In the genomic region with DNA sequence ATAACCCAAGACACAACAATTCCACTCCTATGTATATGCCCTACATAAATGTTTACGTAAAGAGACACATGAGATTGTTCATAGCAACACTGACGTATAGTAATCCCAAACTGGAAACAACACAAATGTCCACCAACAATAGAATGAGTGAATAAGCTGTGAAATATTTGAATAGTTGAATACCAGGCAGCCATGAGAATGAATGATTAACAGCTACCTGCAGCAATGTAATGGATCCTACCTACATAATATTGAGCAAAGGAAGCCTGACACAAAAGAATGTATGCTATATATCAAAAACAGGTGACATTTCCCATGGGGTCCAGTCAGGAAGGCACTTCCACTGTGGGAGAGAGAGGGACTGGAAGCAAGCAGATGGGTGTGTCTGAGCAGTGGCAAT, we compare ENCODE assay signal across 28 cellular contexts.
"Had no signal": no experiment of that assay in that cellular context is flagged by ENCODE, and none has a peak within 500 bp of the region (broad histone marks: within the 10 kb centered on the region; RNA-seq: fewer than 3 reads in every experiment).

No MANE protein-coding gene starts in this region.

- DNase-seq: activated CD4-positive, alpha-beta T cell treated with anti-CD3 and anti-CD28 coated beads for 48 hours; activated CD4-positive, alpha-beta T cell treated with anti-CD3 and anti-CD28 coated beads, Interleukin-2, amount 50 U/mL, for 4 hours; activated CD4-positive, CD25-positive, alpha-beta regulatory T cell treated with anti-CD3 and anti-CD28 coated beads, Interleukin-2, amount 50 U/mL, for 72 hours; activated CD8-positive, alpha-beta memory T cell treated with anti-CD3 and anti-CD28 coated beads, Interleukin-2, amount 50 U/mL, for 48 hours; activated CD8-positive, alpha-beta T cell treated with anti-CD3 and anti-CD28 coated beads, Interleukin-2, amount 10 ng/mL, durations not matched to agents 7 days and 5 days; activated gamma-delta T cell; activated naive CD4-positive, alpha-beta T cell treated with anti-CD3 and anti-CD28 coated beads for 36 hours; activated T-cell treated with anti-CD3 and anti-CD28 coated beads, Interleukin-2, amount 50 U/mL, for 1 hour; amygdala; IMR-90; NCI-H1092 treated with DMSO at 0.1 percent for 48 hours; NCI-H1417 treated with DMSO at 0.1 percent for 48 hours; NCI-H1694; NCI-H2029; NCI-H345; NCI-H510A; NCI-H526 treated with DMSO at 0.1 percent for 48 hours; NCI-H82; NK-92 treated with Interleukin-12 subunit alpha and Interleukin-12 subunit beta, amount 100 ng/mL, for 24 hours; Peyer's patch; SHP77; T-helper 17 cell; T-helper 9 cell had no signal

- H3K4me1 Mint-ChIP-seq: WTC11 had no signal

- H3K27me3 Mint-ChIP-seq: activated naive CD8-positive, alpha-beta T cell had no signal

- H3K4me3 Mint-ChIP-seq: activated CD8-positive, alpha-beta T cell treated with anti-CD3 and anti-CD28 coated beads, Interleukin-2, amount 10 ng/mL, durations not matched to agents 7 days and 5 days; activated naive CD4-positive, alpha-beta T cell treated with anti-CD3 and anti-CD28 coated beads for 36 hours; activated naive CD8-positive, alpha-beta T cell; activated T-helper 1 cell treated with anti-CD3 and anti-CD28 coated beads, Interleukin-12 subunit alpha, Interleukin-12 subunit beta, Interleukin-2, Interleukin-4 antibody, amounts not matched to agents 30 ng/mL and 10 ng/mL and 1 ng/mL, durations not matched to agents 14 hours and 24 hours and 36 hours; brain; T-helper 17 cell; WTC11 had no signal

- H3K4me1 ChIP-seq: Peyer's patch had no signal

- H3K36me3 Mint-ChIP-seq: brain had no signal

- H3K36me3 ChIP-seq: Peyer's patch had no signal

- H3K4me2 ChIP-seq: KMS-11 had no signal

- H3K27ac ChIP-seq: KMS-11, Peyer's patch had no signal

- H3K4me3 ChIP-seq: Peyer's patch had no signal

- ATAC-seq: activated CD8-positive, alpha-beta T cell treated with anti-CD3 and anti-CD28 coated beads, Interleukin-2, amount 10 ng/mL, durations not matched to agents 7 days and 5 days; T-helper 17 cell; WTC11 had no signal

- H3K27me3 ChIP-seq: Peyer's patch had no signal

- H3K27ac Mint-ChIP-seq: activated CD8-positive, alpha-beta T cell treated with anti-CD3 and anti-CD28 coated beads, Interleukin-2, amount 10 ng/mL, durations not matched to agents 7 days and 5 days; activated naive CD4-positive, alpha-beta T cell treated with anti-CD3 and anti-CD28 coated beads for 36 hours; activated naive CD8-positive, alpha-beta T cell; activated T-helper 1 cell treated with anti-CD3 and anti-CD28 coated beads, Interleukin-12 subunit alpha, Interleukin-12 subunit beta, Interleukin-2, Interleukin-4 antibody, amounts not matched to agents 30 ng/mL and 10 ng/mL and 1 ng/mL, durations not matched to agents 14 hours and 24 hours and 36 hours; brain; T-helper 17 cell; WTC11 had no signal

- H3K9ac ChIP-seq: KMS-11 had no signal
